Comparison of ENCODE assay signal across 8 cellular contexts in the genomic region with DNA sequence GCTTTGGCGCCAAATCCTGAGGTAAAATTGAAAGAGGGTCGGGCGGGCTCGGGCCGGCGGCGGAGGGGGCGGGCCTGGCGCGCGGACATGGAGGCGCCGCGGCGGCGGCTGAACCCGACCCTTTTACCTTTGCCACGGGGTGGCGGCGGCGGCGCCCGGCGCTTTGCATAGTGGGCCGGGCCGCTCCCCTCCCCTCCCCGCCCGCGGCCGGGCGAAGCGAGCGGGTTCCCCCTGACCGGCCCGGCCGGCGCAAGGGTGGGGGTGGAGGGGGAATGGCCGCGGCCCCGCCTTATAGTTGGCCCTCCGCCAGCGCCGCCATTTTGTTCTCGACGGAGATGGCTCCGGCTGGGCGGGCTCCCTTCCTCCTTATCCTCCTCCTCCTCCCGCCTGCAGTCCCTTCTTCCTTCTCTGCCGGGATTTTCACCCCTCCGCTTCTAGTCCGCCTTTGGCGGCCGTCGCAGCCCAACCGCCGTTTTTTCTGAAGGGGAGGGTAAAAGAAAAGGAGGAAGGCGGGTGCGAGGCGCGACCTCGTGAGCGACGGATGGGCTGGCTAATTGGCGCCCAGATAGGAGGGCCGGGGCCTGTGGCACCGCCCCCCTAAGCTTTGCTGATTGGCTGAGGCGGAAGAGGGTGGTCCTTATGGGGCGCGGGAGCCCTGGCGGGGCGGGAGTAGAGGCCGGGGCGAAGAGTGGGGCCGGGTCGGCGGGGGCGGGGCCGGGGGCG. TPM values are rescaled to one million over a fixed set of nuclear protein-coding genes. Genes with fewer than 3 reads are reported as not detected.
DNase-seq lines count a peak whose midpoint lies in the region; ATAC-seq and TF ChIP-seq lines count a peak whose summit lies in the region.

No MANE protein-coding gene starts in this region.

- H3K4me2 ChIP-seq in DOHH2 (ENCODE audit: low read length) = peak overlapping the region; percentile 68
- peak overlapping the region; percentile 94 for H3K4me2 ChIP-seq in GM23338

- no peaks in the 10 kb centered on the region for H3K9me3 Mint-ChIP-seq in GM23338
- H3K9me3 Mint-ChIP-seq in naive B cell = no peaks in the 10 kb centered on the region
- H3K9me3 Mint-ChIP-seq in stimulated activated effector memory CD8-positive, alpha-beta T cell treated with anti-CD3 and anti-CD28 coated beads, Interleukin-12 subunit alpha, Interleukin-12 subunit beta, amount 100 ng/mL, for 72 hours = no peaks in the 10 kb centered on the region

- no peak overlapping the region for H2AFZ ChIP-seq in GM23338

- H3K9me2 ChIP-seq in DOHH2 (replicated peaks; ENCODE audit: control insufficient read depth, low read length) = no peaks in the 10 kb centered on the region
- H3K9me2 ChIP-seq in GM23338 (ENCODE audit: insufficient read depth) = no peaks in the 10 kb centered on the region

- H3F3A ChIP-seq in DOHH2 (ENCODE audit: control insufficient read depth, insufficient read depth) (peaks cover 9% of the 10 kb centered on the region; the same call in 1 of the 2 replicates), GM23338 (replicated peaks; ENCODE audit: low read depth) (no peaks in the 10 kb centered on the region; the same call in 1 of the 2 replicates)

- H3K79me2 ChIP-seq in DOHH2 (ENCODE audit: control insufficient read depth, low read length) (peaks cover 86% of the 10 kb centered on the region), GM23338 (replicated peaks; ENCODE audit: insufficient read depth) (peaks cover 87% of the 10 kb centered on the region)

- ATAC-seq in GM23338 = peak; percentile 91
- ATAC-seq in naive B cell (ENCODE audit: low read depth in 2 of 2) = peak; percentile 80 to 82
- peak; percentile 94 for ATAC-seq in stimulated activated effector memory CD8-positive, alpha-beta T cell treated with anti-CD3 and anti-CD28 coated beads, Interleukin-12 subunit alpha, Interleukin-12 subunit beta, amount 100 ng/mL, for 72 hours

- H3K27ac ChIP-seq in DOHH2 (ENCODE audit: low read depth, low read length) (peak overlapping the region; percentile 97), GM23338 (ENCODE audit: low read depth) (peak overlapping the region; percentile 99)

- H3K4me3 Mint-ChIP-seq in GM23338 (peak overlapping the region; percentile 88), naive B cell (peak overlapping the region; percentile 89 to 100 (median 100))
- peak overlapping the region; percentile 98 for H3K4me3 Mint-ChIP-seq in stimulated activated effector memory CD8-positive, alpha-beta T cell treated with anti-CD3 and anti-CD28 coated beads, Interleukin-12 subunit alpha, Interleukin-12 subunit beta, amount 100 ng/mL, for 72 hours

- no peak for TF ChIP-seq CTCF in DOHH2 (IDR thresholded peaks at IDR 0.05; ENCODE audit: low read depth, low read length, poor library complexity, severe bottlenecking)
- no peak for TF ChIP-seq CTCF in GM23338 (conservative IDR thresholded peaks at IDR 0.05; ENCODE audit: low read depth in 2 of 2)

- H3K27me3 ChIP-seq in DOHH2 (ENCODE audit: control insufficient read depth, low read length) = no peaks in the 10 kb centered on the region
- no peaks in the 10 kb centered on the region for H3K27me3 ChIP-seq in GM23338 (ENCODE audit: insufficient read depth)

- peak overlapping the region; percentile 100 for H3K27ac Mint-ChIP-seq in GM23338
- peak overlapping the region; percentile 99 to 100 (median 100) for H3K27ac Mint-ChIP-seq in naive B cell
- peak overlapping the region; percentile 100 for H3K27ac Mint-ChIP-seq in stimulated activated effector memory CD8-positive, alpha-beta T cell treated with anti-CD3 and anti-CD28 coated beads, Interleukin-12 subunit alpha, Interleukin-12 subunit beta, amount 100 ng/mL, for 72 hours

- H3K4me1 ChIP-seq in DOHH2 (ENCODE audit: control insufficient read depth, low read length) = peaks cover 32% of the 10 kb centered on the region
- peaks cover 30% of the 10 kb centered on the region for H3K4me1 ChIP-seq in GM23338 (ENCODE audit: insufficient read depth)

- H3K4me3 ChIP-seq in DOHH2 (ENCODE audit: low read length) = peak overlapping the region; percentile 93
- peak overlapping the region; percentile 97 for H3K4me3 ChIP-seq in GM23338

- H4K20me1 ChIP-seq in DOHH2 (ENCODE audit: control insufficient read depth, insufficient read depth, low read depth, low read length) = peaks cover 4% of the 10 kb centered on the region; the same call in 1 of the 2 replicates
- peaks cover 51% of the 10 kb centered on the region for H4K20me1 ChIP-seq in GM23338 (replicated peaks; ENCODE audit: insufficient read depth)

- peaks cover 54% of the 10 kb centered on the region for H3K36me3 ChIP-seq in DOHH2 (ENCODE audit: control insufficient read depth, low read length)
- peaks cover 23% of the 10 kb centered on the region; the same call in 1 of the 2 replicates for H3K36me3 ChIP-seq in GM23338 (ENCODE audit: insufficient read depth)

- H3K4me1 Mint-ChIP-seq in GM23338 (peaks cover 33% of the 10 kb centered on the region), naive B cell (peaks cover 40 to 53% (median 47%) of the 10 kb centered on the region in 3 donors)
- H3K4me1 Mint-ChIP-seq in stimulated activated effector memory CD8-positive, alpha-beta T cell treated with anti-CD3 and anti-CD28 coated beads, Interleukin-12 subunit alpha, Interleukin-12 subunit beta, amount 100 ng/mL, for 72 hours = peaks cover 42% of the 10 kb centered on the region

- peaks cover 42% of the 10 kb centered on the region for H3K36me3 Mint-ChIP-seq in GM23338 (ENCODE audit: low read depth)
- no peaks in the 10 kb centered on the region for H3K36me3 Mint-ChIP-seq in naive B cell
- peaks cover 74% of the 10 kb centered on the region for H3K36me3 Mint-ChIP-seq in stimulated activated effector memory CD8-positive, alpha-beta T cell treated with anti-CD3 and anti-CD28 coated beads, Interleukin-12 subunit alpha, Interleukin-12 subunit beta, amount 100 ng/mL, for 72 hours

- peak; percentile 97 for DNase-seq in GM23338 (ENCODE audit: low spot score)
- peak; percentile 93 to 94 for DNase-seq in Kasumi-1 (lab: John Stamatoyannopoulos, UW)
- DNase-seq in RKO (ENCODE audit: low spot score) = peak; percentile 95
- peak; percentile 90 to 92 for DNase-seq in activated T-helper 1 cell treated with anti-CD3 and anti-CD28 coated beads, Interleukin-2, amount 50 U/mL, for 16 hours (ENCODE audit: low read depth in 1 of 2, low spot score in 1 of 2)
- peak; percentile 95 for DNase-seq in fibroblast of gingiva (ENCODE audit: low read depth)
- peak; percentile 96 for DNase-seq in naive B cell
- DNase-seq in stimulated activated effector memory CD8-positive, alpha-beta T cell treated with anti-CD3 and anti-CD28 coated beads, Interleukin-12 subunit alpha, Interleukin-12 subunit beta, amount 100 ng/mL, for 72 hours (ENCODE audit: low spot score in 2 of 2) = peak; percentile 95 to 98

- H3K9me3 ChIP-seq in DOHH2 (ENCODE audit: control insufficient read depth, insufficient read depth, low read length) = no peaks in the 10 kb centered on the region

- H3K27me3 Mint-ChIP-seq in GM23338 (ENCODE audit: insufficient read depth, low read depth, poor library complexity) (peaks cover 3% of the 10 kb centered on the region), naive B cell (no peaks in the 10 kb centered on the region)

TF ChIP-seq in GM23338, 12 proteins besides CTCF, POLR2A, EP300 and RAD21 (continues in another document):
- TF ChIP-seq, protein P1, sequence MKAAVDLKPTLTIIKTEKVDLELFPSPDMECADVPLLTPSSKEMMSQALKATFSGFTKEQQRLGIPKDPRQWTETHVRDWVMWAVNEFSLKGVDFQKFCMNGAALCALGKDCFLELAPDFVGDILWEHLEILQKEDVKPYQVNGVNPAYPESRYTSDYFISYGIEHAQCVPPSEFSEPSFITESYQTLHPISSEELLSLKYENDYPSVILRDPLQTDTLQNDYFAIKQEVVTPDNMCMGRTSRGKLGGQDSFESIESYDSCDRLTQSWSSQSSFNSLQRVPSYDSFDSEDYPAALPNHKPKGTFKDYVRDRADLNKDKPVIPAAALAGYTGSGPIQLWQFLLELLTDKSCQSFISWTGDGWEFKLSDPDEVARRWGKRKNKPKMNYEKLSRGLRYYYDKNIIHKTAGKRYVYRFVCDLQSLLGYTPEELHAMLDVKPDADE (IDR thresholded peaks at IDR 0.05) = no peak
- TF ChIP-seq CREB1 (CRISPR knock-in tag; IDR thresholded peaks at IDR 0.05; ENCODE audit: low read depth) = peak; percentile 37; the same call in 1 of the 2 replicates

RNA-seq across cellular contexts. Expression of a gene that starts 0.7 kb away (rescaled TPM):
- total RNA-seq in GM23338 (2014; rRNA removed; shearing (Covaris generic)) = 57.2 and 58.2 TPM in 2 replicates
- polyA plus RNA-seq in GM23338 (2016; fragmentation: Nextera tagmentation; extraction: Ambion mirVana) (11.4 and 12.0 TPM in 2 replicates), naive B cell (ENCODE audit: low read depth in 6 of 6) (10 to 100 TPM in 5 of 6 donors, under 1 TPM in 1; 0.49 to 19.8 (median 13.1) TPM)

Comparison
In these comparisons a context has a peak if more than half of its experiments do, and no peak if none do; other contexts are left out.
1. Peak in every context shown above with its lines: DNase-seq, ATAC-seq, H3K4me3 ChIP-seq and H3K27ac ChIP-seq.